Comparison of ENCODE assay signal across 13 cellular contexts in the genomic region with DNA sequence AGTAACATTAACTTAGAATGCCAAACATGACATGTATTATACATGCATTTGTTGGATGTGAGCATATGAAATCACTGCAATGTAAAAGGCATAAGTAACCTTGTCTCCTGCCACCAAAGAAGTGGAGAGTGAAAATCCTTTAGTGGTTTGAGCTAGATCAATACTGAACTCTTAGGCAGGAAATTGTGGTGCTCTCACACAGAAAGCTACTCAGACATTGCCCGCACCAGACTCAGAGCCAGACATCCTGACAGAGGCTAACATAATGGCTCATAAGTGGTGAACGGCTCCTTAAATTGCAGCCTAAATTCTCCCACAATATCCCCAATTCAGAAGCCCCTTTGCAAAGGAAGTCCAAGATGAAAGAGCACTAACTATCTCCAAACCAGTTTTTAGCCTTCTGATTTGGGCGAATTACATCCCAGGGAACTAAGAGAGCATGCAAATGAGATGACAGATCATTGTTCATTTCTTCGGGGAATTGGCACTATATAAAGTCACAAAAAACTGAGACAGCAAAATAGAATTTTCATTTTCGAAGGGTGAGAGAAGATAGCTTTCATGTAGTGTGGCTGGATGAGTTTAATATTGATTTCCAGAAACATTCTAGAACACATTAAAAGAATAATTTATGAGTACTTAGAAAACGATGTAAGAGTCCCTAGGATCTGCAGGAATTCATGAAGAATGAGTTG.
A peak's percentile ranks its signal among the peaks of the same experiment; 100 is the strongest.
DNase-seq lines count a peak whose midpoint lies in the region; ATAC-seq, FAIRE-seq and TF ChIP-seq lines count a peak whose summit lies in the region.
"Had no signal": no experiment of that assay in that cellular context is flagged by ENCODE, and none has a peak within 500 bp of the region (broad histone marks: within the 10 kb centered on the region; RNA-seq: fewer than 3 reads in every experiment).

No MANE protein-coding gene starts in this region.

- intact Hi-C loops in Right ventricle myocardium inferior (cut with DNase I): no loop called here

- no peak overlapping the region for H3K27ac Mint-ChIP-seq in activated naive CD4-positive, alpha-beta T cell treated with anti-CD3 and anti-CD28 coated beads, Interleukin-2, amount 50 U/mL, for 72 hours
- H3K27ac Mint-ChIP-seq: stimulated activated naive B cell treated with anti-CD40 and anti-IgM and Interleukin-4, amounts not matched to agents 10 μg/mL and 1 μg/mL and 100 μg/mL, for 72 hours had no signal

- POLR2A ChIA-PET in RWPE1 (lab: Yijun Ruan, JAX; ENCODE audit: low non-redundant PET): no interaction called here

- TF ChIP-seq POLR2A in GM12891 (IDR thresholded peaks at IDR 0.05; ENCODE audit: low read depth, low read length): no peak

- FAIRE-seq in GM12891 (lab: Jason Lieb, UNC): peak; percentile 91

- peak; percentile 67 for ATAC-seq in GM19463 (IDR thresholded peaks at IDR 0.05; ENCODE audit: unreplicated experiment)
- ATAC-seq in HG03520 (IDR thresholded peaks at IDR 0.05; ENCODE audit: unreplicated experiment): peak; percentile 67
- peak; percentile 97 to 98 for ATAC-seq in activated naive CD4-positive, alpha-beta T cell treated with anti-CD3 and anti-CD28 coated beads, Interleukin-2, amount 50 U/mL, for 72 hours
- ATAC-seq in Right ventricle myocardium inferior: no peak
- ATAC-seq: stimulated activated naive B cell treated with anti-CD40 and anti-IgM and Interleukin-4, amounts not matched to agents 10 μg/mL and 1 μg/mL and 100 μg/mL, for 72 hours had no signal

- TF ChIP-seq CTCF in RWPE1 (conservative IDR thresholded peaks at IDR 0.05; ENCODE audit: low read depth): no peak

- no peaks in the 10 kb centered on the region for H3K9me3 Mint-ChIP-seq in activated naive CD4-positive, alpha-beta T cell treated with anti-CD3 and anti-CD28 coated beads, Interleukin-2, amount 50 U/mL, for 72 hours
- H3K9me3 Mint-ChIP-seq: stimulated activated naive B cell treated with anti-CD40 and anti-IgM and Interleukin-4, amounts not matched to agents 10 μg/mL and 1 μg/mL and 100 μg/mL, for 72 hours had no signal

- H3K36me3 Mint-ChIP-seq in activated naive CD4-positive, alpha-beta T cell treated with anti-CD3 and anti-CD28 coated beads, Interleukin-2, amount 50 U/mL, for 72 hours: no peaks in the 10 kb centered on the region
- H3K36me3 Mint-ChIP-seq: stimulated activated naive B cell treated with anti-CD40 and anti-IgM and Interleukin-4, amounts not matched to agents 10 μg/mL and 1 μg/mL and 100 μg/mL, for 72 hours had no signal

- CTCF ChIA-PET in RWPE1 (lab: Yijun Ruan, JAX): no interaction called here

- no peak overlapping the region for H3K27ac ChIP-seq in RWPE1
- H3K27ac ChIP-seq: BLaER1 had no signal

- no peak for DNase-seq in GM12891 (ENCODE audit: insufficient read length, low spot score)
- peak in 1 of 2 donors; percentile 12 for DNase-seq in activated naive CD4-positive, alpha-beta T cell treated with anti-CD3 and anti-CD28 coated beads, Interleukin-2, amount 50 U/mL, for 72 hours (ENCODE audit: low spot score in 2 of 2)
- no peak for DNase-seq in Right ventricle myocardium inferior (ENCODE audit: missing footprints)
- DNase-seq in DMS79 treated with DMSO at 0.1 percent for 48 hours (lab: John Stamatoyannopoulos, UW): no peak
- no peak for DNase-seq in RWPE1 (ENCODE audit: low spot score)
- DNase-seq in mesenteric fat pad (ENCODE audit: low spot score): no peak
- DNase-seq: caudate nucleus; NCI-H69; stimulated activated naive B cell treated with anti-CD40 and anti-IgM and Interleukin-4, amounts not matched to agents 10 μg/mL and 1 μg/mL and 100 μg/mL, for 72 hours; SW 1271 had no signal

TF ChIP-seq in GM12891, 5 proteins besides CTCF, POLR2A, EP300 and RAD21:
- TF ChIP-seq POLR2AphosphoS5 (IDR thresholded peaks at IDR 0.05; ENCODE audit: low read depth, low read length): no peak
- no peak for TF ChIP-seq TAF1 (IDR thresholded peaks at IDR 0.05; ENCODE audit: low read depth, low read length)
- TF ChIP-seq SPI1 (IDR thresholded peaks at IDR 0.05; ENCODE audit: low read depth, low read length): no peak
- TF ChIP-seq POU2F2 (IDR thresholded peaks at IDR 0.05; ENCODE audit: low read depth, low read length): no peak
- TF ChIP-seq PAX5 (IDR thresholded peaks at IDR 0.05; ENCODE audit: insufficient read depth, low read length, severe bottlenecking): no peak
